Comparison of ENCODE assay signal across 18 cellular contexts in genomic region chr1:181181792-181182585, GRCh38.
"Had no signal": no experiment of that assay in that cellular context is flagged by ENCODE, and none has a peak within 500 bp of the region (broad histone marks: within the 10 kb centered on the region; RNA-seq: fewer than 3 reads in every experiment).

No MANE protein-coding gene starts in this region.

- H2AFZ ChIP-seq: parathyroid adenoma had no signal

- H3K27ac ChIP-seq: ascending aorta, gastroesophageal sphincter, heart right ventricle, left lung, parathyroid adenoma, sigmoid colon, vagina had no signal

- H3K4me1 Mint-ChIP-seq: activated B cell treated with CpG ODN at 0.5 μM for 24 hours had no signal

- DNase-seq: activated B cell treated with CpG ODN at 0.5 μM for 24 hours; activated CD4-positive, alpha-beta T cell treated with anti-CD3 and anti-CD28 coated beads, Interleukin-2, amount 10 ng/mL, durations not matched to agents 24 days and 14 days; activated CD8-positive, alpha-beta T cell treated with anti-CD3 and anti-CD28 coated beads, Interleukin-2, amount 10 ng/mL, durations not matched to agents 7 days and 5 days; activated naive CD4-positive, alpha-beta T cell treated with anti-CD3 and anti-CD28 coated beads for 36 hours; activated T-cell treated with anti-CD3 and anti-CD28 coated beads for 4 hours; dermis blood vessel endothelial cell; erythroblast; heart right ventricle; left lung; mammary epithelial cell; naive B cell; sigmoid colon; stimulated activated CD4-positive, alpha-beta T cell treated with anti-CD3 and anti-CD28 coated beads, Interleukin-1b, Interleukin-23, amount 100 ng/mL, for 48 hours had no signal

- H3K9ac ChIP-seq: parathyroid adenoma had no signal

- H3K36me3 ChIP-seq: ascending aorta, gastroesophageal sphincter, heart right ventricle, left lung, sigmoid colon, vagina had no signal

- H3K9me3 Mint-ChIP-seq: activated CD4-positive, alpha-beta T cell treated with anti-CD3 and anti-CD28 coated beads, Interleukin-2, amount 10 ng/mL, durations not matched to agents 24 days and 14 days; activated naive CD4-positive, alpha-beta T cell treated with anti-CD3 and anti-CD28 coated beads for 36 hours; activated T-helper 2 cell treated with anti-CD3 and anti-CD28 coated beads, Interferon-gamma antibody, Interleukin-2, Interleukin-4, amounts not matched to agents 10 μg/mL and 5 μg/mL and 100 μg/mL, durations not matched to agents 14 hours and 24 hours and 36 hours had no signal

- H3K4me3 ChIP-seq: ascending aorta, gastroesophageal sphincter, heart right ventricle, left lung, sigmoid colon, vagina had no signal

- H3K79me2 ChIP-seq: parathyroid adenoma had no signal

- H3K36me3 Mint-ChIP-seq: naive B cell had no signal

- H3K4me1 ChIP-seq: ascending aorta, left lung, parathyroid adenoma, vagina had no signal

- H3K27ac Mint-ChIP-seq: activated B cell treated with CpG ODN at 0.5 μM for 24 hours; activated CD4-positive, alpha-beta T cell treated with anti-CD3 and anti-CD28 coated beads, Interleukin-2, amount 10 ng/mL, durations not matched to agents 24 days and 14 days; activated CD8-positive, alpha-beta T cell treated with anti-CD3 and anti-CD28 coated beads, Interleukin-2, amount 10 ng/mL, durations not matched to agents 7 days and 5 days; activated naive CD4-positive, alpha-beta T cell treated with anti-CD3 and anti-CD28 coated beads for 36 hours; activated T-helper 2 cell treated with anti-CD3 and anti-CD28 coated beads, Interferon-gamma antibody, Interleukin-2, Interleukin-4, amounts not matched to agents 10 μg/mL and 5 μg/mL and 100 μg/mL, durations not matched to agents 14 hours and 24 hours and 36 hours; naive B cell had no signal

- H3K27me3 ChIP-seq: ascending aorta, sigmoid colon, vagina had no signal

- H3K9me3 ChIP-seq: ascending aorta, gastroesophageal sphincter, heart right ventricle, left lung, sigmoid colon, vagina had no signal

- ATAC-seq: activated CD8-positive, alpha-beta T cell treated with anti-CD3 and anti-CD28 coated beads, Interleukin-2, amount 10 ng/mL, durations not matched to agents 7 days and 5 days; gastroesophageal sphincter; left lung had no signal

- H3K4me3 Mint-ChIP-seq: activated B cell treated with CpG ODN at 0.5 μM for 24 hours; activated CD4-positive, alpha-beta T cell treated with anti-CD3 and anti-CD28 coated beads, Interleukin-2, amount 10 ng/mL, durations not matched to agents 24 days and 14 days; activated CD8-positive, alpha-beta T cell treated with anti-CD3 and anti-CD28 coated beads, Interleukin-2, amount 10 ng/mL, durations not matched to agents 7 days and 5 days; activated naive CD4-positive, alpha-beta T cell treated with anti-CD3 and anti-CD28 coated beads for 36 hours; naive B cell had no signal
